Comparison of ENCODE assay signal across 8 cellular contexts in the genomic region with DNA sequence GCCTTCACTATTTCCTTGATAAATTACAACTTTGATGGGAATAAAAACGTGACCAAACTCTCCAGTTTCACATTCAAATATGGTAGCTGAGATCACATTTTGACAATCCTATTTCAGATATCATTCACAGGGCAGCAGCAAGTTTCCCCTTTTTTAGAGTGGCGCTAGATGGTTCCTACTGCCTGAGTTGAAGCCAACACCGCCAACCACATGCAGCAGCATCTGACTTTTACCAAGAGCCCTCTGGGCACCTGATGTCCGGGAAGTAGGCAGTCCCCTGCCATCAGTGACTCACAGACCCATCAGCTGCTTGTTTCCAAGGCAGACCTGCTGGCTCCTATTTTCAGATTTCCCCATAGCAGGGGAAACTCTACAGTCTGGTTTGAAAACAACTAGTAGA. TPM values are rescaled to one million over a fixed set of nuclear protein-coding genes. Genes with fewer than 3 reads are reported as not detected.
A peak's percentile ranks its signal among the peaks of the same experiment; 100 is the strongest.
DNase-seq lines count a peak whose midpoint lies in the region; ATAC-seq and TF ChIP-seq lines count a peak whose summit lies in the region.

No MANE protein-coding gene starts in this region.

- peak; percentile 38 for ATAC-seq in RWPE2 (ENCODE audit: low read depth)
- no peak for ATAC-seq in HG03520 (IDR thresholded peaks at IDR 0.05; ENCODE audit: unreplicated experiment)

- H3K9me3 Mint-ChIP-seq in glutamatergic neuron (ENCODE audit: unreplicated experiment): peaks cover 28% of the 10 kb centered on the region
- H3K9me3 Mint-ChIP-seq in Caco-2 (ENCODE audit: unreplicated experiment): no peaks in the 10 kb centered on the region

- no peak overlapping the region for H3K27ac ChIP-seq in RWPE2 (ENCODE audit: poor library complexity, severe bottlenecking)

- H3K36me3 Mint-ChIP-seq in glutamatergic neuron (ENCODE audit: unreplicated experiment) (peaks cover 4% of the 10 kb centered on the region), Caco-2 (ENCODE audit: insufficient read depth, unreplicated experiment) (no peaks in the 10 kb centered on the region)

- no peaks in the 10 kb centered on the region for H3K27me3 ChIP-seq in GM06990 (replicated peaks; ENCODE audit: control insufficient read depth, insufficient read depth, low read length)
- H3K27me3 ChIP-seq in RWPE2 (ENCODE audit: insufficient read depth, poor library complexity, severe bottlenecking): no peaks in the 10 kb centered on the region
- H3K27me3 ChIP-seq in Caco-2 (replicated peaks; ENCODE audit: control insufficient read depth, insufficient read depth, low read length): no peaks in the 10 kb centered on the region

- CTCF ChIA-PET in HEK293T (lab: Yijun Ruan, JAX) (no interaction called here), Caco-2 (lab: Charles Lee) (no interaction called here)

- POLR2A ChIA-PET in HEK293T (lab: Yijun Ruan, JAX) (no interaction called here), Caco-2 (lab: Charles Lee) (no interaction called here)

- H3K9me3 ChIP-seq in RWPE2 (ENCODE audit: severe bottlenecking): no peaks in the 10 kb centered on the region
- no peaks in the 10 kb centered on the region for H3K9me3 ChIP-seq in Caco-2

- H3K4me1 Mint-ChIP-seq in glutamatergic neuron (ENCODE audit: low read depth, unreplicated experiment) (peaks cover 34% of the 10 kb centered on the region), Caco-2 (ENCODE audit: low read depth, unreplicated experiment) (peaks cover 6% of the 10 kb centered on the region)

- H3K4me1 ChIP-seq in RWPE2 (ENCODE audit: insufficient read depth, poor library complexity, severe bottlenecking) (peaks cover 9% of the 10 kb centered on the region), Caco-2 (peaks cover 8% of the 10 kb centered on the region; the same call in 1 of the 2 replicates)

- H3K4me3 Mint-ChIP-seq in glutamatergic neuron (ENCODE audit: unreplicated experiment): peak overlapping the region; percentile 31
- no peak overlapping the region for H3K4me3 Mint-ChIP-seq in Caco-2 (ENCODE audit: unreplicated experiment)

- H3K36me3 ChIP-seq in GM06990 (ENCODE audit: control insufficient read depth, insufficient read depth, low read length) (no peaks in the 10 kb centered on the region), RWPE2 (ENCODE audit: low read depth) (no peaks in the 10 kb centered on the region), Caco-2 (ENCODE audit: control insufficient read depth, insufficient read depth, low read length) (0 out of 2 replicates have a peak, but pooled peaks cover 2% of the 10 kb centered on the region)

- BruUV-seq in Caco-2 (replicated peaks; lab: Mats Ljungman, UMichigan): no TSS peak

- TF ChIP-seq CTCF in GM06990 (IDR thresholded peaks at IDR 0.05; ENCODE audit: insufficient read depth, low read length, poor library complexity, severe bottlenecking) (no peak), RWPE2 (IDR thresholded peaks at IDR 0.05; ENCODE audit: poor library complexity, severe bottlenecking) (no peak), glutamatergic neuron (IDR thresholded peaks at IDR 0.05; ENCODE audit: partially characterized antibody, unreplicated experiment) (no peak), Caco-2 (IDR thresholded peaks at IDR 0.05; ENCODE audit: insufficient read depth in 1 of 2, low read depth in 1 of 2, low read length in 1 of 2, severe bottlenecking in 1 of 2, unreplicated experiment in 1 of 2) (no peak)

- H3K27ac Mint-ChIP-seq in glutamatergic neuron (ENCODE audit: unreplicated experiment) (peak overlapping the region; percentile 77), Caco-2 (ENCODE audit: unreplicated experiment) (no peak overlapping the region)

- H3K27me3 Mint-ChIP-seq in glutamatergic neuron (ENCODE audit: unreplicated experiment): peaks cover 8% of the 10 kb centered on the region
- H3K27me3 Mint-ChIP-seq in Caco-2 (ENCODE audit: insufficient read depth, unreplicated experiment): no peaks in the 10 kb centered on the region

- peak; percentile 54 for DNase-seq in GM06990 (ENCODE audit: extremely low read depth, insufficient read length)
- peak; percentile 9 for DNase-seq in HCEC 1CT
- no peak for DNase-seq in RWPE2 (ENCODE audit: low spot score)
- DNase-seq in glutamatergic neuron: no peak
- no peak for DNase-seq in HEK293T (ENCODE audit: extremely low spot score)
- no peak for DNase-seq in NCI-H526 (lab: John Stamatoyannopoulos, UW)
- DNase-seq in Caco-2: no peak

- H3K4me3 ChIP-seq in GM06990 (replicated peaks; ENCODE audit: low read depth, low read length) (no peak overlapping the region), RWPE2 (ENCODE audit: severe bottlenecking) (no peak overlapping the region), Caco-2 (ENCODE audit: low read depth, low read length) (no peak overlapping the region)

- intact Hi-C loops in Caco-2 (cut with micrococcal nuclease; ENCODE audit: unreplicated experiment): no loop called here

TF ChIP-seq in HEK293T, 16 proteins besides CTCF, POLR2A, EP300 and RAD21:
- no peak for TF ChIP-seq ELF4 (IDR thresholded peaks at IDR 0.05)
- no peak for TF ChIP-seq LEF1 (IDR thresholded peaks at IDR 0.05; ENCODE audit: borderline replicate concordance)
- no peak for TF ChIP-seq CTBP1 (IDR thresholded peaks at IDR 0.05; ENCODE audit: borderline replicate concordance)
- no peak for TF ChIP-seq ZNF384 (IDR thresholded peaks at IDR 0.05)
- no peak for TF ChIP-seq L3MBTL2 (conservative IDR thresholded peaks at IDR 0.05)
- TF ChIP-seq FOXA1 (IDR thresholded peaks at IDR 0.05): no peak
- TF ChIP-seq TARDBP (IDR thresholded peaks at IDR 0.05): no peak
- no peak for TF ChIP-seq FOXM1 (IDR thresholded peaks at IDR 0.05; ENCODE audit: borderline replicate concordance)
- TF ChIP-seq SP1 (IDR thresholded peaks at IDR 0.05): no peak
- TF ChIP-seq BHLHE40 (IDR thresholded peaks at IDR 0.05; ENCODE audit: borderline replicate concordance): no peak

RNA-seq across cellular contexts. Expression of a gene that starts 4.0 kb away (rescaled TPM):
- total RNA-seq in glutamatergic neuron (ENCODE audit: unreplicated experiment): 48.4 TPM
- total RNA-seq in Caco-2 (2022): 41.7 and 43.8 TPM in 2 replicates

Comparison
In these comparisons a context has a peak if more than half of its experiments do, and no peak if none do; other contexts are left out.
1. DNase-seq: peak in GM06990 (single experiment) and HCEC 1CT (single experiment); none in RWPE2 (single experiment), glutamatergic neuron (single experiment), HEK293T (single experiment), NCI-H526 (0 of 2) and Caco-2 (0 of 2).